Comparison of ENCODE assay signal across 14 cellular contexts in genomic region chr2:144836635-144837350, GRCh38.
DNase-seq lines count a peak whose midpoint lies in the region; ATAC-seq and TF ChIP-seq lines count a peak whose summit lies in the region.
"Had no signal": no experiment of that assay in that cellular context is flagged by ENCODE, and none has a peak within 500 bp of the region (broad histone marks: within the 10 kb centered on the region; RNA-seq: fewer than 3 reads in every experiment).

No MANE protein-coding gene starts in this region.

- BruUV-seq in PC-3 (replicated peaks; lab: Mats Ljungman, UMichigan), result no TSS peak

- H3K9ac ChIP-seq in PC-3 (ENCODE audit: low read length) (no peak overlapping the region), fibroblast of lung (ENCODE audit: insufficient read depth, low read length) (no peak overlapping the region)

- H3K4me3 Mint-ChIP-seq in activated CD4-positive, alpha-beta T cell treated with anti-CD3 and anti-CD28 coated beads for 36 hours, result no peak overlapping the region
- H3K4me3 Mint-ChIP-seq: activated CD8-positive, alpha-beta T cell treated with anti-CD3 and anti-CD28 coated beads, Interleukin-2, amount 10 ng/mL, durations not matched to agents 7 days and 5 days; naive B cell; stimulated activated memory B cell treated with anti-CD40 and anti-IgM and Interleukin-4, amounts not matched to agents 10 μg/mL and 1 μg/mL and 100 μg/mL, for 72 hours had no signal

- no peaks in the 10 kb centered on the region for H3K27me3 ChIP-seq in PC-3 (ENCODE audit: low read length)
- H3K27me3 ChIP-seq in fibroblast of lung (ENCODE audit: control insufficient read depth, insufficient read depth, low read length), result no peaks in the 10 kb centered on the region
- H3K27me3 ChIP-seq: body of pancreas, vagina had no signal

- H3K9me3 ChIP-seq in PC-3 (ENCODE audit: low read length) (no peaks in the 10 kb centered on the region), fibroblast of lung (ENCODE audit: control insufficient read depth, insufficient read depth, low read depth, low read length) (no peaks in the 10 kb centered on the region)
- H3K9me3 ChIP-seq: body of pancreas, vagina had no signal

- no peak overlapping the region for H3K4me3 ChIP-seq in PC-3 (ENCODE audit: low read length)
- no peak overlapping the region for H3K4me3 ChIP-seq in fibroblast of lung (replicated peaks in 1 of 4; ENCODE audit: control extremely low read depth in 1 of 4, insufficient read depth in 1 of 4, low read depth in 3 of 4, low read length in 4 of 4)
- H3K4me3 ChIP-seq in skeletal muscle cell (ENCODE audit: low read depth, low read length), result no peak overlapping the region
- H3K4me3 ChIP-seq: body of pancreas, vagina had no signal

- H3K36me3 ChIP-seq in PC-3 (ENCODE audit: low read depth, low read length) (no peaks in the 10 kb centered on the region), fibroblast of lung (ENCODE audit: control insufficient read depth, insufficient read depth, low read length) (no peaks in the 10 kb centered on the region)
- H3K36me3 ChIP-seq: vagina had no signal

- H3K4me2 ChIP-seq in PC-3 (ENCODE audit: low read length) (no peak overlapping the region), fibroblast of lung (ENCODE audit: extremely low read depth, insufficient read depth, low read length) (no peak overlapping the region)

- TF ChIP-seq CTCF in PC-3 (conservative IDR thresholded peaks at IDR 0.05; ENCODE audit: low read depth, low read length), result no peak
- TF ChIP-seq CTCF in fibroblast of lung (conservative IDR thresholded peaks at IDR 0.05 in 1 of 2, IDR thresholded peaks at IDR 0.05 in 1 of 2; ENCODE audit: low read depth in 1 of 2, low read length in 2 of 2), result no peak

- H3K79me2 ChIP-seq in PC-3 (ENCODE audit: low read length) (no peaks in the 10 kb centered on the region), fibroblast of lung (ENCODE audit: control insufficient read depth, insufficient read depth, low read length) (no peaks in the 10 kb centered on the region)

- ATAC-seq in PC-3 (peak; percentile 32), GM19351 (IDR thresholded peaks at IDR 0.05; ENCODE audit: unreplicated experiment) (no peak)
- ATAC-seq in activated CD4-positive, alpha-beta T cell treated with anti-CD3 and anti-CD28 coated beads for 36 hours, result no peak
- ATAC-seq: activated CD8-positive, alpha-beta T cell treated with anti-CD3 and anti-CD28 coated beads, Interleukin-2, amount 10 ng/mL, durations not matched to agents 7 days and 5 days; body of pancreas; left colon; stimulated activated memory B cell treated with anti-CD40 and anti-IgM and Interleukin-4, amounts not matched to agents 10 μg/mL and 1 μg/mL and 100 μg/mL, for 72 hours had no signal

- H3K27ac ChIP-seq in PC-3 (ENCODE audit: low read length) (no peak overlapping the region), fibroblast of lung (ENCODE audit: insufficient read depth, low read length) (no peak overlapping the region)
- H3K27ac ChIP-seq: body of pancreas, vagina had no signal

- no peaks in the 10 kb centered on the region for H3K36me3 Mint-ChIP-seq in activated CD4-positive, alpha-beta T cell treated with anti-CD3 and anti-CD28 coated beads for 36 hours (ENCODE audit: low read depth)
- H3K36me3 Mint-ChIP-seq: naive B cell; stimulated activated memory B cell treated with anti-CD40 and anti-IgM and Interleukin-4, amounts not matched to agents 10 μg/mL and 1 μg/mL and 100 μg/mL, for 72 hours had no signal

- H3K27me3 Mint-ChIP-seq in activated CD4-positive, alpha-beta T cell treated with anti-CD3 and anti-CD28 coated beads for 36 hours, result peaks cover 1% of the 10 kb centered on the region
- H3K27me3 Mint-ChIP-seq: naive B cell; stimulated activated memory B cell treated with anti-CD40 and anti-IgM and Interleukin-4, amounts not matched to agents 10 μg/mL and 1 μg/mL and 100 μg/mL, for 72 hours had no signal

- no peaks in the 10 kb centered on the region for H3K4me1 Mint-ChIP-seq in activated CD4-positive, alpha-beta T cell treated with anti-CD3 and anti-CD28 coated beads for 36 hours
- H3K4me1 Mint-ChIP-seq: naive B cell; stimulated activated memory B cell treated with anti-CD40 and anti-IgM and Interleukin-4, amounts not matched to agents 10 μg/mL and 1 μg/mL and 100 μg/mL, for 72 hours had no signal

- no peak overlapping the region for H2AFZ ChIP-seq in PC-3 (ENCODE audit: low read length)
- no peak overlapping the region for H2AFZ ChIP-seq in fibroblast of lung (ENCODE audit: low read length)

- CTCF ChIA-PET in PC-3 (lab: Charles Lee), result no interaction called here
- CTCF ChIA-PET in activated CD4-positive, alpha-beta T cell treated with anti-CD3 and anti-CD28 coated beads for 36 hours (lab: Charles Lee), result interaction anchor here (0.6 kb wide), 1 partner anchor 228 kb away, joined by 4 read pairs; no protein-coding TSS in a partner anchor

- H4K20me1 ChIP-seq in PC-3 (ENCODE audit: low read length) (no peaks in the 10 kb centered on the region), fibroblast of lung (ENCODE audit: control insufficient read depth, extremely low read depth, insufficient read depth, low read length) (no peaks in the 10 kb centered on the region)

- DNase-seq in EL, result peak; percentile 7
- DNase-seq in PC-3, result peak; percentile 47
- DNase-seq in fibroblast of lung (ENCODE audit: low read depth in 2 of 2), result peak; percentile 34 to 73
- peak; percentile 90 for DNase-seq in skeletal muscle cell (ENCODE audit: low read depth)
- DNase-seq in activated CD4-positive, alpha-beta T cell treated with anti-CD3 and anti-CD28 coated beads for 36 hours, result no peak
- no peak for DNase-seq in NCI-H2107 treated with DMSO at 0.1 percent for 48 hours (lab: John Stamatoyannopoulos, UW; ENCODE audit: unreplicated experiment)
- DNase-seq: activated CD8-positive, alpha-beta T cell treated with anti-CD3 and anti-CD28 coated beads, Interleukin-2, amount 10 ng/mL, durations not matched to agents 7 days and 5 days; body of pancreas; left colon; naive B cell; SIG-M5 had no signal

- intact Hi-C loops in PC-3 (cut with micrococcal nuclease), result no loop called here
- intact Hi-C loops in activated CD4-positive, alpha-beta T cell treated with anti-CD3 and anti-CD28 coated beads for 36 hours (cut with DNase I, micrococcal nuclease), result no loop called here

- H3K27ac Mint-ChIP-seq in activated CD4-positive, alpha-beta T cell treated with anti-CD3 and anti-CD28 coated beads for 36 hours, result no peak overlapping the region
- H3K27ac Mint-ChIP-seq: activated CD8-positive, alpha-beta T cell treated with anti-CD3 and anti-CD28 coated beads, Interleukin-2, amount 10 ng/mL, durations not matched to agents 7 days and 5 days; naive B cell; stimulated activated memory B cell treated with anti-CD40 and anti-IgM and Interleukin-4, amounts not matched to agents 10 μg/mL and 1 μg/mL and 100 μg/mL, for 72 hours had no signal

- H3F3A ChIP-seq in PC-3 (ENCODE audit: low read length, unreplicated experiment), result no peaks in the 10 kb centered on the region

- H3K4me1 ChIP-seq in PC-3 (ENCODE audit: insufficient read depth, low read length) (peaks cover 31% of the 10 kb centered on the region), fibroblast of lung (ENCODE audit: control insufficient read depth, extremely low read depth, insufficient read depth, low read length) (peaks cover 10% of the 10 kb centered on the region)
- H3K4me1 ChIP-seq: body of pancreas, vagina had no signal

- POLR2A ChIA-PET in PC-3 (lab: Charles Lee; ENCODE audit: unreplicated experiment), result no interaction called here
- POLR2A ChIA-PET in activated CD4-positive, alpha-beta T cell treated with anti-CD3 and anti-CD28 coated beads for 36 hours (lab: Charles Lee), result no interaction called here

- no peaks in the 10 kb centered on the region for H3K9me2 ChIP-seq in PC-3 (replicated peaks; ENCODE audit: low read length)

- no peaks in the 10 kb centered on the region for H3K9me3 Mint-ChIP-seq in activated CD4-positive, alpha-beta T cell treated with anti-CD3 and anti-CD28 coated beads for 36 hours (ENCODE audit: low read depth)
- H3K9me3 Mint-ChIP-seq: naive B cell; stimulated activated memory B cell treated with anti-CD40 and anti-IgM and Interleukin-4, amounts not matched to agents 10 μg/mL and 1 μg/mL and 100 μg/mL, for 72 hours had no signal

Comparison
In these comparisons a context has a peak if more than half of its experiments do, and no peak if none do; other contexts are left out.
1. DNase-seq: peak in EL (single experiment), PC-3 (single experiment), fibroblast of lung (2 of 2) and skeletal muscle cell (single experiment); none in activated CD4-positive, alpha-beta T cell treated with anti-CD3 and anti-CD28 coated beads for 36 hours (single experiment) and NCI-H2107 treated with DMSO at 0.1 percent for 48 hours (single experiment).